In the genomic region with DNA sequence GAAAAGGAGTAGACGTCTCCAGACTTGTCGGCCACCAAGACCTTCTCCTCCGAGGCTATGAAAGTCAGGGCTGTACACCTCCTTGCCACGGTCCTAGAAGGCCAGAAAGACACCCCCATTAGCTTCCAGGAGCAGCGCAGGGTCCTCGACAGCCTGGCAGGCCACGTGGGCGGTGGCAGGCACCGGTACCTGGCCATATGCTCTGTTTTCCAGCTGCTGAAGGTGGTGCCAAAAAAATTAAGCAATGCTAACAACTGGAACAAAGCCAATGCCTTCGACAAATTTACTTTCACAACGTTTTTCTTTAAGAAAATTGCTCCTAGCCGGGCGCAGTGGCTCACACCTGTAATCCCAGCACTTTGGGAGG, we compare ENCODE assay signal across 21 cellular contexts. TPM values are rescaled to one million over a fixed set of nuclear protein-coding genes. Genes with fewer than 3 reads are reported as not detected.
DNase-seq lines count a peak whose midpoint lies in the region; ATAC-seq and TF ChIP-seq lines count a peak whose summit lies in the region.
"Had no signal": no experiment of that assay in that cellular context is flagged by ENCODE, and none has a peak within 500 bp of the region (broad histone marks: within the 10 kb centered on the region; RNA-seq: fewer than 3 reads in every experiment).

No MANE protein-coding gene starts in this region.

- peaks cover 0 to 37% (median 12%) of the 10 kb centered on the region in 9 donors for H3K4me1 ChIP-seq in heart right ventricle
- H3K4me1 ChIP-seq: A549, HAP-1, SJSA1 had no signal

- H3K27ac ChIP-seq in heart right ventricle (no peak overlapping the region), VCaP (peak overlapping the region; percentile 24; the same call in 1 of the 2 replicates)
- H3K27ac ChIP-seq: A549, SJSA1 had no signal

- peak overlapping the region; percentile 77 for H3K27ac Mint-ChIP-seq in glutamatergic neuron (ENCODE audit: unreplicated experiment)
- peak overlapping the region; percentile 36 for H3K27ac Mint-ChIP-seq in stimulated activated memory B cell treated with anti-CD40 and anti-IgM and Interleukin-4, amounts not matched to agents 10 μg/mL and 1 μg/mL and 100 μg/mL, for 72 hours
- H3K27ac Mint-ChIP-seq: B cell had no signal

- H3K36me3 ChIP-seq in heart right ventricle: peaks cover 0 to 94% (median under 1%) of the 10 kb centered on the region in 9 donors

- TF ChIP-seq CTCF in heart right ventricle (IDR thresholded peaks at IDR 0.05) (no peak), VCaP (conservative IDR thresholded peaks at IDR 0.05) (no peak), glutamatergic neuron (IDR thresholded peaks at IDR 0.05; ENCODE audit: partially characterized antibody, unreplicated experiment) (no peak)

- peaks cover 12% of the 10 kb centered on the region for H3K9me3 Mint-ChIP-seq in glutamatergic neuron (ENCODE audit: unreplicated experiment)
- no peaks in the 10 kb centered on the region for H3K9me3 Mint-ChIP-seq in stimulated activated memory B cell treated with anti-CD40 and anti-IgM and Interleukin-4, amounts not matched to agents 10 μg/mL and 1 μg/mL and 100 μg/mL, for 72 hours
- H3K9me3 Mint-ChIP-seq: CD14-positive monocyte had no signal

- DNase-seq in Right ventricle myocardium inferior (ENCODE audit: missing footprints) (peak; percentile 3), heart right ventricle (no peak), glutamatergic neuron (no peak), HT-29 (ENCODE audit: low spot score) (no peak), NCI-H774 (lab: John Stamatoyannopoulos, UW) (no peak), NCI-H1694 treated with DMSO at 0.1 percent for 48 hours (lab: John Stamatoyannopoulos, UW) (no peak)
- DNase-seq: DND-41, KBM-7, NCI-H1092 treated with DMSO at 0.1 percent for 48 hours, NCI-H1436 treated with DMSO at 0.1 percent for 48 hours, NCI-H446, NCI-H526 had no signal

- ATAC-seq in Right ventricle myocardium inferior (no peak), heart right ventricle (no peak)
- ATAC-seq in stimulated activated memory B cell treated with anti-CD40 and anti-IgM and Interleukin-4, amounts not matched to agents 10 μg/mL and 1 μg/mL and 100 μg/mL, for 72 hours: no peak
- ATAC-seq: Panc1 had no signal

- H3K27me3 ChIP-seq in heart right ventricle: no peaks in the 10 kb centered on the region
- H3K27me3 ChIP-seq: SJSA1 had no signal

- peaks cover 26% of the 10 kb centered on the region for H3K4me1 Mint-ChIP-seq in glutamatergic neuron (ENCODE audit: low read depth, unreplicated experiment)
- H3K4me1 Mint-ChIP-seq in stimulated activated memory B cell treated with anti-CD40 and anti-IgM and Interleukin-4, amounts not matched to agents 10 μg/mL and 1 μg/mL and 100 μg/mL, for 72 hours: peaks cover 23% of the 10 kb centered on the region
- H3K4me1 Mint-ChIP-seq: CD14-positive monocyte had no signal

- intact Hi-C loops in Right ventricle myocardium inferior (cut with DNase I): no loop called here
- intact Hi-C loops in heart right ventricle (cut with DNase I): no loop called here

- H3K36me3 Mint-ChIP-seq in glutamatergic neuron (ENCODE audit: unreplicated experiment): peaks cover 4% of the 10 kb centered on the region
- peaks cover 80% of the 10 kb centered on the region for H3K36me3 Mint-ChIP-seq in stimulated activated memory B cell treated with anti-CD40 and anti-IgM and Interleukin-4, amounts not matched to agents 10 μg/mL and 1 μg/mL and 100 μg/mL, for 72 hours

- 85 to 92% methylated on average over 13 of the region's 13 CpGs for WGBS in heart right ventricle, 2 donors

- H3K4me3 ChIP-seq in heart right ventricle: no peak overlapping the region
- H3K4me3 ChIP-seq: A549, GM12878, HAP-1, SJSA1 had no signal

- no peak overlapping the region for H3K4me3 Mint-ChIP-seq in glutamatergic neuron (ENCODE audit: unreplicated experiment)
- H3K4me3 Mint-ChIP-seq in stimulated activated memory B cell treated with anti-CD40 and anti-IgM and Interleukin-4, amounts not matched to agents 10 μg/mL and 1 μg/mL and 100 μg/mL, for 72 hours: no peak overlapping the region
- H3K4me3 Mint-ChIP-seq: B cell, CD14-positive monocyte had no signal

- H3K27me3 Mint-ChIP-seq in glutamatergic neuron (ENCODE audit: unreplicated experiment): peaks cover 4% of the 10 kb centered on the region
- no peaks in the 10 kb centered on the region for H3K27me3 Mint-ChIP-seq in stimulated activated memory B cell treated with anti-CD40 and anti-IgM and Interleukin-4, amounts not matched to agents 10 μg/mL and 1 μg/mL and 100 μg/mL, for 72 hours
- H3K27me3 Mint-ChIP-seq: B cell had no signal

- no peaks in the 10 kb centered on the region for H3K9me3 ChIP-seq in heart right ventricle
- H3K9me3 ChIP-seq: A549, HAP-1, SJSA1 had no signal

RNA-seq across cellular contexts. Expression of gene WDR4, which starts 15.9 kb away (rescaled TPM):
- total RNA-seq in Right ventricle myocardium inferior (6.5 TPM), heart right ventricle (1 to 10 TPM; 3.7 to 9.6 (median 4.5) TPM), glutamatergic neuron (ENCODE audit: unreplicated experiment) (15.7 TPM)
- 1 to 10 TPM; 4.0 to 9.8 TPM for polyA plus RNA-seq in heart right ventricle
- total RNA-seq in HT-29 (2014; rRNA removed; shearing (Covaris generic)): 23.2 and 31.9 TPM in 2 replicates

RNA-seq across cellular contexts. Expression of gene NDUFV3, which starts 29.6 kb away (rescaled TPM):
- 61.0 TPM for total RNA-seq in Right ventricle myocardium inferior
- 10 to 100 TPM; 42.6 to 63.7 (median 52.2) TPM for total RNA-seq in heart right ventricle
- polyA plus RNA-seq in heart right ventricle: 10 to 100 TPM; 25.9 to 57.1 TPM
- total RNA-seq in glutamatergic neuron (ENCODE audit: unreplicated experiment): 33.9 TPM
- total RNA-seq in HT-29 (2014; rRNA removed; shearing (Covaris generic)): 15.3 and 17.1 TPM in 2 replicates
